Comparison of ENCODE assay signal across 8 cellular contexts in the genomic region with DNA sequence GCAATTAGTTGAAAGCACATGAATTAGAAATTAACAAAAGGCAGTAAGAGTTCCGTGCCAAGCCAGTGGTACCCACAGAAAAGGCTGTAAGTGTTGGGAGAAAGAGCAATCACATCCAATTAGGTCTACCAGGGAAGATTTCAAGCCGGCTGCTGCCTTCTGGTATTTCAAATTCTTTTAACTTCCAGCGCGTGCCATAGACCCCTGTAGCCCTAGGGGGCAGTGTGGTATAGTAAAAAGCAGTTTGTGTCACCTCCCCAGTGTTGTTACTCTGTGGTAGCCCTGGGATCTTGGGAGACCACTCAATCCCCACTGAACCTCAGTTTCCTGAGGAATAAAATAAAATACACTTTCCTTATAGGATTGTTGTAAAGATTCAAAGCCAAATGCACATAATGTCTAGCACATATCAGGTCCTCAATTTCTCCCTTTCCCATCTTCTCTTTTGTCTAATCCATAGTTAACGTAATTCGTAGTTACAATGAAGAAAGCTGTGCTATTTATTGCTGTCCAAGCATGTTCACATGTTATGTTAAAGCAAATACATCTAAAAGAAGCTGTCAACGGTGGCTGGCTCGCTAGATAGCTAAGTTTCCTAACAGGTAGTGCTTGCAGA.
DNase-seq lines count a peak whose midpoint lies in the region; ATAC-seq and TF ChIP-seq lines count a peak whose summit lies in the region.

No MANE protein-coding gene starts in this region.

- TF ChIP-seq CTCF in GM10266 (IDR thresholded peaks at IDR 0.05; ENCODE audit: control insufficient read depth, insufficient read depth, low read depth, missing control alignments) (peak; percentile 67), left lung (IDR thresholded peaks at IDR 0.05) (peak; percentile 41 to 57)

- H3K27me3 Mint-ChIP-seq in natural killer cell treated with Interleukin-12 subunit alpha and Interleukin-12 subunit beta and Interleukin-15 and Interleukin-18, amount 100 ng/mL, for 72 hours: no peaks in the 10 kb centered on the region

- no peaks in the 10 kb centered on the region for H3K4me1 Mint-ChIP-seq in natural killer cell treated with Interleukin-12 subunit alpha and Interleukin-12 subunit beta and Interleukin-15 and Interleukin-18, amount 100 ng/mL, for 72 hours (ENCODE audit: low read depth in 2 of 2)

- DNase-seq in A172 (ENCODE audit: low spot score) (peak; percentile 30), GM10266 (ENCODE audit: extremely low spot score) (peak; percentile 12), NCI-H1436 (lab: John Stamatoyannopoulos, UW) (peak; percentile 48), astrocyte of the hippocampus (ENCODE audit: low read depth, low spot score) (peak; percentile 76), left lung (no peak), NCI-H187 treated with DMSO at 0.1 percent for 48 hours (lab: John Stamatoyannopoulos, UW) (no peak)
- no peak for DNase-seq in natural killer cell treated with Interleukin-12 subunit alpha and Interleukin-12 subunit beta and Interleukin-15 and Interleukin-18, amount 100 ng/mL, for 72 hours (ENCODE audit: low spot score)

- H3K9me3 ChIP-seq in left lung: no peaks in the 10 kb centered on the region

- no peaks in the 10 kb centered on the region for H3K27me3 ChIP-seq in left lung

- intact Hi-C loops in left lung (cut with DNase I): no loop called here

- no peaks in the 10 kb centered on the region for H3K36me3 ChIP-seq in left lung

- H3K27ac Mint-ChIP-seq in natural killer cell treated with Interleukin-12 subunit alpha and Interleukin-12 subunit beta and Interleukin-15 and Interleukin-18, amount 100 ng/mL, for 72 hours: no peak overlapping the region

- H3K27ac ChIP-seq in left lung: no peak overlapping the region

- peaks cover 4% of the 10 kb centered on the region for H3K9me3 Mint-ChIP-seq in natural killer cell treated with Interleukin-12 subunit alpha and Interleukin-12 subunit beta and Interleukin-15 and Interleukin-18, amount 100 ng/mL, for 72 hours

- no peak overlapping the region for H3K4me3 Mint-ChIP-seq in natural killer cell treated with Interleukin-12 subunit alpha and Interleukin-12 subunit beta and Interleukin-15 and Interleukin-18, amount 100 ng/mL, for 72 hours

- no peaks in the 10 kb centered on the region for H3K36me3 Mint-ChIP-seq in natural killer cell treated with Interleukin-12 subunit alpha and Interleukin-12 subunit beta and Interleukin-15 and Interleukin-18, amount 100 ng/mL, for 72 hours

- H3K4me3 ChIP-seq in left lung: no peak overlapping the region

- no peaks in the 10 kb centered on the region for H3K4me1 ChIP-seq in left lung

- ATAC-seq in HG02642 (IDR thresholded peaks at IDR 0.05; ENCODE audit: poor library complexity, unreplicated experiment) (peak; percentile 83), left lung (peak; percentile 85)
- no peak for ATAC-seq in natural killer cell treated with Interleukin-12 subunit alpha and Interleukin-12 subunit beta and Interleukin-15 and Interleukin-18, amount 100 ng/mL, for 72 hours

Comparison
In these comparisons a context has a peak if more than half of its experiments do, and no peak if none do; other contexts are left out.
1. DNase-seq: peak in A172 (single experiment), GM10266 (single experiment), NCI-H1436 (single experiment) and astrocyte of the hippocampus (single experiment); none in left lung (0 of 2), natural killer cell treated with Interleukin-12 subunit alpha and Interleukin-12 subunit beta and Interleukin-15 and Interleukin-18, amount 100 ng/mL, for 72 hours (single experiment) and NCI-H187 treated with DMSO at 0.1 percent for 48 hours (single experiment).
2. ATAC-seq: peak in HG02642 (single experiment) and left lung (single experiment); none in natural killer cell treated with Interleukin-12 subunit alpha and Interleukin-12 subunit beta and Interleukin-15 and Interleukin-18, amount 100 ng/mL, for 72 hours (0 of 2).